Comparison of ENCODE assay signal across 23 cellular contexts in the genomic region with DNA sequence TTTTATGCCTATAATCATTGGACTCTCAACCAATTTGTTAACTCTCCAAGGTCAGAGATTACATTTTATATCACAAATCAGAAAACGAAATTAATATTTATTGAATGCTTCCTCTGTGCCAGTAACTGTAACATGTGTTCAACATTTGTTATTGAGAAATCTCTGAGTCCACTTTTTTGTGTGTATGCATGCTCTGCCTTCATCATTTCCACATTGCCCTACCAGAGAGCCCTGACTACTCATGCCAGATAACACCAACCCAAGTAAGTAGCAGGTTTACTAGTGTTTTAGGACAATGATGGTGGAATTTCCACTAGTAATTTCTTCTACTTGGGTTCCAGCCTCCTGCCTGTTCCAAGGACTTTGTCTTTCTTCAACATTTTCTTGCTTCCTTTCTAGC.
"Had no signal": no experiment of that assay in that cellular context is flagged by ENCODE, and none has a peak within 500 bp of the region (broad histone marks: within the 10 kb centered on the region; RNA-seq: fewer than 3 reads in every experiment).

No MANE protein-coding gene starts in this region.

- H3K36me3 ChIP-seq: brain microvascular endothelial cell, colonic mucosa, tibial nerve had no signal

- DNase-seq: activated CD4-positive, alpha-beta T cell treated with anti-CD3 and anti-CD28 coated beads, Interleukin-2, amount 10 ng/mL, durations not matched to agents 24 days and 14 days; activated CD8-positive, alpha-beta T cell treated with anti-CD3 and anti-CD28 coated beads for 36 hours; activated naive CD4-positive, alpha-beta T cell treated with Interleukin-2 at 50 U/mL for 16 hours; activated naive CD8-positive, alpha-beta T cell treated with anti-CD3 and anti-CD28 coated beads, Interleukin-2, amount 10 ng/mL, durations not matched to agents 7 days and 5 days; activated T-cell treated with anti-CD3 and anti-CD28 coated beads, Interleukin-2, amount 50 U/mL, for 24 hours; aorta; brain microvascular endothelial cell; central memory CD4-positive, alpha-beta T cell; colonic mucosa; endodermal cell; foreskin keratinocyte; glutamatergic neuron; hippocampal formation; islet precursor cell; midbrain; stimulated activated CD4-positive, alpha-beta T cell treated with anti-CD3 and anti-CD28 coated beads, Interleukin-12 subunit alpha, Interleukin-12 subunit beta, amount 100 ng/mL, for 4 hours; stimulated activated CD4-positive, alpha-beta T cell treated with anti-CD3 and anti-CD28 coated beads, Interleukin-1b, Interleukin-23, amount 100 ng/mL, for 48 hours; stimulated activated CD8-positive, alpha-beta memory T cell treated with anti-CD3 and anti-CD28 coated beads, Interleukin-4, amount 100 ng/mL, for 48 hours; stimulated activated naive CD4-positive, alpha-beta T cell treated with Interleukin-2 at 50 U/mL for 16 hours; substantia nigra; T1000 had no signal

- H3K27me3 ChIP-seq: brain microvascular endothelial cell, colonic mucosa, foreskin keratinocyte, tibial nerve had no signal

- H3K27ac ChIP-seq: brain microvascular endothelial cell, colonic mucosa, foreskin keratinocyte, tibial nerve had no signal

- H3K4me1 ChIP-seq: colonic mucosa had no signal

- ATAC-seq: activated CD8-positive, alpha-beta T cell treated with anti-CD3 and anti-CD28 coated beads for 36 hours had no signal

- H3K4me3 ChIP-seq: colonic mucosa, lung, tibial nerve had no signal
